10 cellular contexts compared by ENCODE assay signal in genomic region chr2:197615033-197615652, GRCh38.
DNase-seq lines count a peak whose midpoint lies in the region; ATAC-seq and TF ChIP-seq lines count a peak whose summit lies in the region.
"Had no signal": no experiment of that assay in that cellular context is flagged by ENCODE, and none has a peak within 500 bp of the region (broad histone marks: within the 10 kb centered on the region; RNA-seq: fewer than 3 reads in every experiment).

No MANE protein-coding gene starts in this region.

- H3K27me3 Mint-ChIP-seq in stimulated activated memory B cell treated with anti-CD40 and anti-IgM and Interleukin-4, amounts not matched to agents 10 μg/mL and 1 μg/mL and 100 μg/mL, for 72 hours, result peaks cover 11% of the 10 kb centered on the region

- H3K4me1 Mint-ChIP-seq in stimulated activated memory B cell treated with anti-CD40 and anti-IgM and Interleukin-4, amounts not matched to agents 10 μg/mL and 1 μg/mL and 100 μg/mL, for 72 hours, result peaks cover 7% of the 10 kb centered on the region

- no peak for TF ChIP-seq POLR2A in suprapubic skin (IDR thresholded peaks at IDR 0.05)

- no peaks in the 10 kb centered on the region for H3K9me3 ChIP-seq in colonic mucosa
- no peaks in the 10 kb centered on the region for H3K9me3 ChIP-seq in suprapubic skin

- H3K4me1 ChIP-seq in colonic mucosa, result peaks cover 4% of the 10 kb centered on the region
- peaks cover 8% of the 10 kb centered on the region for H3K4me1 ChIP-seq in suprapubic skin

- no peaks in the 10 kb centered on the region for H3K36me3 ChIP-seq in colonic mucosa
- H3K36me3 ChIP-seq in suprapubic skin, result peaks cover 3% of the 10 kb centered on the region

- peak; percentile 11 for DNase-seq in LoVo (ENCODE audit: low spot score)
- peak; percentile 38 for DNase-seq in colonic mucosa
- DNase-seq in NCI-H187 (lab: John Stamatoyannopoulos, UW), result no peak
- no peak for DNase-seq in suprapubic skin (ENCODE audit: low spot score in 2 of 2)
- no peak for DNase-seq in CD1c-positive myeloid dendritic cell (ENCODE audit: extremely low spot score)
- DNase-seq: GDM1, OCI-M1 had no signal

- H3K27me3 ChIP-seq in colonic mucosa (no peaks in the 10 kb centered on the region), suprapubic skin (no peaks in the 10 kb centered on the region)

- H3K36me3 Mint-ChIP-seq in stimulated activated memory B cell treated with anti-CD40 and anti-IgM and Interleukin-4, amounts not matched to agents 10 μg/mL and 1 μg/mL and 100 μg/mL, for 72 hours, result no peaks in the 10 kb centered on the region

- WGBS in suprapubic skin, result 61% methylated on average over 3 of the region's 3 CpGs

- H3K27ac Mint-ChIP-seq in stimulated activated memory B cell treated with anti-CD40 and anti-IgM and Interleukin-4, amounts not matched to agents 10 μg/mL and 1 μg/mL and 100 μg/mL, for 72 hours, result no peak overlapping the region

- H3K27ac ChIP-seq in colonic mucosa (peak overlapping the region; percentile 55), suprapubic skin (no peak overlapping the region)

- TF ChIP-seq EP300 in suprapubic skin (IDR thresholded peaks at IDR 0.05), result no peak

- no peak overlapping the region for H3K4me3 ChIP-seq in colonic mucosa
- H3K4me3 ChIP-seq in suprapubic skin, result no peak overlapping the region

- intact Hi-C loops in colonic mucosa (cut with DNase I), result no loop called here

- H3K9me3 Mint-ChIP-seq in stimulated activated memory B cell treated with anti-CD40 and anti-IgM and Interleukin-4, amounts not matched to agents 10 μg/mL and 1 μg/mL and 100 μg/mL, for 72 hours, result peaks cover 1% of the 10 kb centered on the region

- no peak overlapping the region for H3K4me3 Mint-ChIP-seq in stimulated activated memory B cell treated with anti-CD40 and anti-IgM and Interleukin-4, amounts not matched to agents 10 μg/mL and 1 μg/mL and 100 μg/mL, for 72 hours
- H3K4me3 Mint-ChIP-seq: brain had no signal

- peak; percentile 43 for TF ChIP-seq CTCF in colonic mucosa (IDR thresholded peaks at IDR 0.05)
- peak in 1 of 2 donors; percentile 36 for TF ChIP-seq CTCF in suprapubic skin (IDR thresholded peaks at IDR 0.05)

- peak; percentile 68 for ATAC-seq in GM18907 (IDR thresholded peaks at IDR 0.05; ENCODE audit: unreplicated experiment)
- peak; percentile 41 for ATAC-seq in stimulated activated memory B cell treated with anti-CD40 and anti-IgM and Interleukin-4, amounts not matched to agents 10 μg/mL and 1 μg/mL and 100 μg/mL, for 72 hours

- H3K9ac ChIP-seq in colonic mucosa (ENCODE audit: low read depth in 2 of 2, low read length in 2 of 2), result no peak overlapping the region

Comparison
In these comparisons a context has a peak if more than half of its experiments do, and no peak if none do; other contexts are left out.
1. DNase-seq: peak in LoVo (single experiment) and colonic mucosa (single experiment); none in NCI-H187 (0 of 2), suprapubic skin (0 of 2) and CD1c-positive myeloid dendritic cell (single experiment).